In genomic region chr14:104550340-104550848, GRCh38 we compare ENCODE assay signal across 19 cellular contexts. TPM values are rescaled to one million over a fixed set of nuclear protein-coding genes. Genes with fewer than 3 reads are reported as not detected.
"Had no signal": no experiment of that assay in that cellular context is flagged by ENCODE, and none has a peak within 500 bp of the region (broad histone marks: within the 10 kb centered on the region; RNA-seq: fewer than 3 reads in every experiment).

No MANE protein-coding gene starts in this region.

- H3K36me3 ChIP-seq: cardiac muscle cell, colonic mucosa, esophagus squamous epithelium, stomach had no signal

- ATAC-seq: activated CD8-positive, alpha-beta T cell treated with anti-CD3 and anti-CD28 coated beads, Interleukin-2, amount 10 ng/mL, durations not matched to agents 7 days and 5 days; natural killer cell; psoas muscle had no signal

- DNase-seq: activated B cell treated with CpG ODN at 0.5 μM for 24 hours; activated CD4-positive, alpha-beta T cell treated with anti-CD3 and anti-CD28 coated beads for 48 hours; activated CD8-positive, alpha-beta T cell treated with anti-CD3 and anti-CD28 coated beads, Interleukin-2, amount 10 ng/mL, durations not matched to agents 7 days and 5 days; activated naive CD4-positive, alpha-beta T cell treated with anti-CD3 and anti-CD28 coated beads, Interleukin-2, amount 50 U/mL, for 16 hours; colonic mucosa; esophagus squamous epithelium; mesenchymal stem cell; stimulated activated CD4-positive, alpha-beta T cell treated with anti-CD3 and anti-CD28 coated beads, Interleukin-12 subunit alpha, Interleukin-12 subunit beta, amount 100 ng/mL, for 4 hours; stimulated activated CD4-positive, alpha-beta T cell treated with anti-CD3 and anti-CD28 coated beads, Interleukin-2, amount 100 ng/mL, for 24 hours; stomach; SW 1271; testis had no signal

- H3K27me3 ChIP-seq: cardiac muscle cell, testis had no signal

- H3K9me3 ChIP-seq: colonic mucosa, esophagus squamous epithelium, psoas muscle, stomach, testis had no signal

- H3K27ac ChIP-seq: cardiac muscle cell, colonic mucosa, esophagus squamous epithelium, psoas muscle, stomach, testis had no signal

- H3K4me1 ChIP-seq: colonic mucosa, psoas muscle, testis had no signal

- H3K4me3 ChIP-seq: cardiac muscle cell, colonic mucosa, esophagus squamous epithelium, psoas muscle, stomach, testis had no signal

RNA-seq across cellular contexts. Expression of gene C14orf180, which starts 29.2 kb away (rescaled TPM):
- total RNA-seq: activated B cell treated with CpG ODN at 0.5 μM for 24 hours; activated CD8-positive, alpha-beta T cell treated with anti-CD3 and anti-CD28 coated beads, Interleukin-2, amount 10 ng/mL, durations not matched to agents 7 days and 5 days; esophagus squamous epithelium; fibroblast of villous mesenchyme; glomerular endothelial cell; kidney epithelial cell; natural killer cell; T-helper 2 cell treated with Interferon-gamma antibody and Interleukin-4, amounts not matched to agents 100 ng/mL and 5 ng/mL, for 36 hours had no signal

RNA-seq across cellular contexts. Expression of gene TMEM179, which starts 54.2 kb away (rescaled TPM):
- total RNA-seq: activated B cell treated with CpG ODN at 0.5 μM for 24 hours; activated CD8-positive, alpha-beta T cell treated with anti-CD3 and anti-CD28 coated beads, Interleukin-2, amount 10 ng/mL, durations not matched to agents 7 days and 5 days; esophagus squamous epithelium; fibroblast of villous mesenchyme; kidney epithelial cell; natural killer cell; psoas muscle had no signal
